Comparison of ENCODE assay signal across 1 cellular context in genomic region chr11:14642873-14643696, GRCh38.
TF ChIP-seq lines count a peak whose summit lies in the region.

No MANE protein-coding gene starts in this region.

TF ChIP-seq in WTC11, 78 proteins besides CTCF, POLR2A, EP300 and RAD21 (continued from another document):
- TF ChIP-seq ZNF532 (CRISPR knock-in tag; IDR thresholded peaks at IDR 0.05; ENCODE audit: borderline replicate concordance) (no peak), AR (CRISPR knock-in tag; IDR thresholded peaks at IDR 0.05) (no peak), NFYB (CRISPR knock-in tag; conservative IDR thresholded peaks at IDR 0.05; ENCODE audit: low read depth) (peak; percentile 44; the same call in 1 of the 2 replicates), SMAD3 (CRISPR knock-in tag; IDR thresholded peaks at IDR 0.05; ENCODE audit: borderline replicate concordance) (0 out of 2 replicates have a peak, but pooled peaks have one; percentile 36), TEAD1 (CRISPR knock-in tag; IDR thresholded peaks at IDR 0.05) (peak; percentile 29; the same call in 1 of the 2 replicates), ZNF121 (CRISPR knock-in tag; IDR thresholded peaks at IDR 0.05) (no peak), ZNF396 (CRISPR knock-in tag; IDR thresholded peaks at IDR 0.05; ENCODE audit: borderline replicate concordance) (no peak), CREM (CRISPR knock-in tag; IDR thresholded peaks at IDR 0.05) (no peak; the same call in 1 of the 2 replicates), JUN (CRISPR knock-in tag; IDR thresholded peaks at IDR 0.05) (peak; percentile 69; the same call in 1 of the 2 replicates), NR2C2 (CRISPR knock-in tag; IDR thresholded peaks at IDR 0.05) (peak; percentile 69; the same call in 1 of the 2 replicates), ERG (CRISPR knock-in tag; IDR thresholded peaks at IDR 0.05) (no peak), E2F4 (CRISPR knock-in tag; IDR thresholded peaks at IDR 0.05; ENCODE audit: borderline replicate concordance, low read depth) (0 out of 2 replicates have a peak, but pooled peaks have one; percentile 52), GTF2I (CRISPR knock-in tag; conservative IDR thresholded peaks at IDR 0.05) (no peak), OVOL2 (CRISPR knock-in tag; IDR thresholded peaks at IDR 0.05; ENCODE audit: borderline replicate concordance) (no peak), ZNF219 (CRISPR knock-in tag; IDR thresholded peaks at IDR 0.05; ENCODE audit: borderline replicate concordance) (peak; percentile 69; the same call in 1 of the 2 replicates), RELA (CRISPR knock-in tag; IDR thresholded peaks at IDR 0.05; ENCODE audit: borderline replicate concordance) (peak; percentile 87; the same call in 1 of the 2 replicates), ZBTB43 (CRISPR knock-in tag; IDR thresholded peaks at IDR 0.05) (no peak), ZNF281 (CRISPR knock-in tag; IDR thresholded peaks at IDR 0.05) (no peak), ATF2 (CRISPR knock-in tag; IDR thresholded peaks at IDR 0.05; ENCODE audit: borderline replicate concordance, low read depth) (0 out of 2 replicates have a peak, but pooled peaks have one; percentile 24), ZNF423 (CRISPR knock-in tag; IDR thresholded peaks at IDR 0.05) (no peak), AFF4 (CRISPR knock-in tag; IDR thresholded peaks at IDR 0.05; ENCODE audit: borderline replicate concordance) (no peak), NR1H2 (CRISPR knock-in tag; IDR thresholded peaks at IDR 0.05) (peak; percentile 71; the same call in 1 of the 2 replicates), KAT7 (CRISPR knock-in tag; IDR thresholded peaks at IDR 0.05; ENCODE audit: borderline replicate concordance) (peak; percentile 55; the same call in 1 of the 2 replicates), ELF4 (CRISPR knock-in tag; IDR thresholded peaks at IDR 0.05; ENCODE audit: low read depth) (no peak), RORB (CRISPR knock-in tag; IDR thresholded peaks at IDR 0.05) (no peak), ZNF263 (CRISPR knock-in tag; IDR thresholded peaks at IDR 0.05; ENCODE audit: low read depth) (no peak), FOXP1 (CRISPR knock-in tag; IDR thresholded peaks at IDR 0.05; ENCODE audit: borderline replicate concordance) (peak; percentile 93), HMGA2 (CRISPR knock-in tag; IDR thresholded peaks at IDR 0.05) (no peak), CDX4 (CRISPR knock-in tag; IDR thresholded peaks at IDR 0.05; ENCODE audit: borderline replicate concordance) (no peak)
TF ChIP-seq in WTC11: peak in this region for 28.
